ENCODE assay signal across 9 cellular contexts in the genomic region with DNA sequence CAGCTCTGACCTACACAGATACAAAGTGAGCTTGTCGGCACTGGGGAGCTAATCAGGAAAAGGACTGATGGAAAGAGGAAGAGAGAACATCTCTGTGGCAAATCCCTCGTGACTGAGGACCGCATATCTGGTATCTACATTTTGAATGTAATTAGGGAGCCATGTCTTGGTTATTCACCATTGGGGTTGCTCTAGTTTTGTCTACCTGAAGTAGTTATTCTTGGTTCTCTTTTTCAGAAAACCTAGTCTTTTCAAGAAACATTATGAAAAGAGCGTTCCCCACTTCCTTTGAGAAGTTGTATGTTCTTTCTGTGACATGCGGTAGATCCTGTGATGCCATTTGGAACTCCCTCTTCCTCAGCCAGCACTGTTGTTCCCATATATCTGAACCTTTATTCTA.
DNase-seq lines count a peak whose midpoint lies in the region; ATAC-seq and TF ChIP-seq lines count a peak whose summit lies in the region.
"Had no signal": no experiment of that assay in that cellular context is flagged by ENCODE, and none has a peak within 500 bp of the region (broad histone marks: within the 10 kb centered on the region; RNA-seq: fewer than 3 reads in every experiment).

No MANE protein-coding gene starts in this region.

- no peaks in the 10 kb centered on the region for H3K27me3 Mint-ChIP-seq in CD4-positive, CD25-positive, alpha-beta regulatory T cell

- no peak overlapping the region for H3K4me2 ChIP-seq in Karpas-422 (ENCODE audit: low read depth, low read length, poor library complexity, severe bottlenecking)

- peaks cover 3% of the 10 kb centered on the region for H3K36me3 ChIP-seq in CD4-positive, CD25-positive, alpha-beta regulatory T cell (ENCODE audit: control insufficient read depth, insufficient read depth, low read length)
- no peaks in the 10 kb centered on the region for H3K36me3 ChIP-seq in Karpas-422 (ENCODE audit: insufficient read depth, low read length)
- H3K36me3 ChIP-seq in BE2C: no peaks in the 10 kb centered on the region

- peak overlapping the region; percentile 21 to 61 (median 57) for H3K4me3 Mint-ChIP-seq in CD4-positive, CD25-positive, alpha-beta regulatory T cell

- peaks cover 16% of the 10 kb centered on the region for H3K36me3 Mint-ChIP-seq in CD4-positive, CD25-positive, alpha-beta regulatory T cell
- peaks cover 17 to 38% of the 10 kb centered on the region in 2 donors for H3K36me3 Mint-ChIP-seq in activated naive CD4-positive, alpha-beta T cell treated with anti-CD3 and anti-CD28 coated beads, Interleukin-2, amount 50 U/mL, for 72 hours

- H3K4me1 ChIP-seq in CD4-positive, CD25-positive, alpha-beta regulatory T cell (ENCODE audit: control insufficient read depth, insufficient read depth, low read length, poor library complexity, severe bottlenecking): peaks cover 82% of the 10 kb centered on the region
- no peaks in the 10 kb centered on the region for H3K4me1 ChIP-seq in Karpas-422 (ENCODE audit: low read length)
- no peaks in the 10 kb centered on the region for H3K4me1 ChIP-seq in BE2C

- peak in 1 of 3 donors; percentile 39 for DNase-seq in CD4-positive, CD25-positive, alpha-beta regulatory T cell
- DNase-seq in activated naive CD4-positive, alpha-beta T cell treated with anti-CD3 and anti-CD28 coated beads, Interleukin-2, amount 50 U/mL, for 72 hours (ENCODE audit: low spot score in 2 of 2): no peak
- no peak for DNase-seq in kidney glomerular epithelial cell (lab: John Stamatoyannopoulos, UW)
- no peak for DNase-seq in Karpas-422
- no peak for DNase-seq in BE2C
- no peak for DNase-seq in DMS 273 (lab: John Stamatoyannopoulos, UW; ENCODE audit: unreplicated experiment)
- DNase-seq: GDM1 had no signal

- no peaks in the 10 kb centered on the region for H3K9me2 ChIP-seq in Karpas-422 (replicated peaks; ENCODE audit: insufficient read depth, low read length)

- peaks cover 0 to 2% (median 0%) of the 10 kb centered on the region in 7 donors for H3K9me3 Mint-ChIP-seq in CD4-positive, CD25-positive, alpha-beta regulatory T cell
- H3K9me3 Mint-ChIP-seq in activated naive CD4-positive, alpha-beta T cell treated with anti-CD3 and anti-CD28 coated beads, Interleukin-2, amount 50 U/mL, for 72 hours: no peaks in the 10 kb centered on the region

- no peaks in the 10 kb centered on the region for H4K20me1 ChIP-seq in Karpas-422 (ENCODE audit: insufficient read depth, low read depth, low read length)

- H3K4me1 Mint-ChIP-seq in CD4-positive, CD25-positive, alpha-beta regulatory T cell: peaks cover 56 to 88% (median 77%) of the 10 kb centered on the region in 4 donors

- H3K27ac Mint-ChIP-seq in CD4-positive, CD25-positive, alpha-beta regulatory T cell: peak overlapping the region; percentile 62 to 90 (median 87)
- peak overlapping the region; percentile 91 to 97 for H3K27ac Mint-ChIP-seq in activated naive CD4-positive, alpha-beta T cell treated with anti-CD3 and anti-CD28 coated beads, Interleukin-2, amount 50 U/mL, for 72 hours

- H3K9me3 ChIP-seq in CD4-positive, CD25-positive, alpha-beta regulatory T cell (ENCODE audit: control insufficient read depth in 2 of 2, low read length in 2 of 2): no peaks in the 10 kb centered on the region
- H3K9me3 ChIP-seq in Karpas-422 (ENCODE audit: low read length): no peaks in the 10 kb centered on the region
- H3K9me3 ChIP-seq in BE2C: no peaks in the 10 kb centered on the region

- H3K79me2 ChIP-seq in Karpas-422 (ENCODE audit: low read length): no peaks in the 10 kb centered on the region

- no peak overlapping the region for H2AFZ ChIP-seq in Karpas-422 (ENCODE audit: low read length)

- peak in 1 of 2 donors; percentile 33 for ATAC-seq in CD4-positive, CD25-positive, alpha-beta regulatory T cell (ENCODE audit: low read depth in 2 of 2)
- ATAC-seq in GM19328 (IDR thresholded peaks at IDR 0.05; ENCODE audit: unreplicated experiment) (peak; percentile 80), HG03095 (IDR thresholded peaks at IDR 0.05; ENCODE audit: unreplicated experiment) (peak; percentile 88)
- ATAC-seq in activated naive CD4-positive, alpha-beta T cell treated with anti-CD3 and anti-CD28 coated beads, Interleukin-2, amount 50 U/mL, for 72 hours: peak; percentile 8 to 21

- peak overlapping the region; percentile 61 for H3K4me3 ChIP-seq in CD4-positive, CD25-positive, alpha-beta regulatory T cell (ENCODE audit: low read depth, low read length)
- H3K4me3 ChIP-seq in Karpas-422 (ENCODE audit: low read length): no peak overlapping the region
- no peak overlapping the region for H3K4me3 ChIP-seq in BE2C (ENCODE audit: low read depth, low read length)

- no peaks in the 10 kb centered on the region for H3K27me3 ChIP-seq in CD4-positive, CD25-positive, alpha-beta regulatory T cell (ENCODE audit: control insufficient read depth, insufficient read depth, low read length)
- H3K27me3 ChIP-seq in Karpas-422 (ENCODE audit: low read length) (no peaks in the 10 kb centered on the region), BE2C (no peaks in the 10 kb centered on the region)

- TF ChIP-seq CTCF in BE2C (IDR thresholded peaks at IDR 0.05; ENCODE audit: low read depth, low read length): no peak

- no peak overlapping the region for H3K9ac ChIP-seq in Karpas-422 (ENCODE audit: low read length)

- peak overlapping the region; percentile 75 for H3K27ac ChIP-seq in CD4-positive, CD25-positive, alpha-beta regulatory T cell (ENCODE audit: insufficient read depth, low read length, poor library complexity, severe bottlenecking)
- no peak overlapping the region for H3K27ac ChIP-seq in Karpas-422 (ENCODE audit: low read length)
